Comparison of ENCODE assay signal across 1 cellular context in genomic region chr10:52105301-52105700, GRCh38.
TF ChIP-seq lines count a peak whose summit lies in the region.

No MANE protein-coding gene starts in this region.

TF ChIP-seq in GM23338, 12 proteins besides CTCF, POLR2A, EP300 and RAD21:
- TF ChIP-seq ZNF331 (CRISPR knock-in tag; IDR thresholded peaks at IDR 0.05; ENCODE audit: low read depth) (no peak), CREB1 (CRISPR knock-in tag; IDR thresholded peaks at IDR 0.05; ENCODE audit: low read depth) (no peak), REST (IDR thresholded peaks at IDR 0.05; ENCODE audit: unreplicated experiment) (no peak), ZNF114 (CRISPR knock-in tag; IDR thresholded peaks at IDR 0.05) (no peak), POLR2AphosphoS5 (IDR thresholded peaks at IDR 0.05; ENCODE audit: low read depth) (no peak), ETS1 (IDR thresholded peaks at IDR 0.05) (no peak), JUNB (IDR thresholded peaks at IDR 0.05; ENCODE audit: unreplicated experiment) (no peak), EZH2phosphoT487 (IDR thresholded peaks at IDR 0.05; ENCODE audit: unreplicated experiment) (no peak), ZNF462 (CRISPR knock-in tag; IDR thresholded peaks at IDR 0.05) (no peak), EZH2 (IDR thresholded peaks at IDR 0.05; ENCODE audit: low read depth, unreplicated experiment) (no peak), NANOG (IDR thresholded peaks at IDR 0.05; ENCODE audit: borderline replicate concordance) (no peak)
